15 cellular contexts compared by ENCODE assay signal in genomic region chr14:103697601-103698379, GRCh38. TPM values are rescaled to one million over a fixed set of nuclear protein-coding genes. Genes with fewer than 3 reads are reported as not detected.
DNase-seq lines count a peak whose midpoint lies in the region; ATAC-seq, FAIRE-seq and TF ChIP-seq lines count a peak whose summit lies in the region.
"Had no signal": no experiment of that assay in that cellular context is flagged by ENCODE, and none has a peak within 500 bp of the region (broad histone marks: within the 10 kb centered on the region; RNA-seq: fewer than 3 reads in every experiment).

No MANE protein-coding gene starts in this region.

- TF ChIP-seq POLR2A in GM12892 (IDR thresholded peaks at IDR 0.05; ENCODE audit: low read depth, low read length), result peak; percentile 55; the same call in 1 of the 2 replicates

- intact Hi-C loops in right cardiac atrium (cut with DNase I), result loop anchor here in 1 of 4 donors (10.0 kb wide), 1 partner anchor 123 kb away; no protein-coding TSS in a partner anchor

- ATAC-seq in right cardiac atrium (no peak), HG03196 (IDR thresholded peaks at IDR 0.05; ENCODE audit: unreplicated experiment) (no peak), HG03159 (IDR thresholded peaks at IDR 0.05; ENCODE audit: unreplicated experiment) (no peak)
- no peak for ATAC-seq in stimulated activated naive B cell treated with anti-CD40 and anti-IgM and Interleukin-4, amounts not matched to agents 10 μg/mL and 1 μg/mL and 100 μg/mL, for 72 hours (replicated peaks)

- H3K4me1 Mint-ChIP-seq in stimulated activated naive B cell treated with anti-CD40 and anti-IgM and Interleukin-4, amounts not matched to agents 10 μg/mL and 1 μg/mL and 100 μg/mL, for 72 hours, result peaks cover 42 to 77% of the 10 kb centered on the region in 2 donors

- H3K36me3 Mint-ChIP-seq in stimulated activated naive B cell treated with anti-CD40 and anti-IgM and Interleukin-4, amounts not matched to agents 10 μg/mL and 1 μg/mL and 100 μg/mL, for 72 hours, result peaks cover 40 to 42% of the 10 kb centered on the region in 2 donors
- H3K36me3 Mint-ChIP-seq: IgD-negative memory B cell had no signal

- H3K27ac ChIP-seq in SK-N-MC (peak overlapping the region; percentile 84), right cardiac atrium (ENCODE audit: low read length) (no peak overlapping the region)

- H3K4me3 Mint-ChIP-seq in stimulated activated naive B cell treated with anti-CD40 and anti-IgM and Interleukin-4, amounts not matched to agents 10 μg/mL and 1 μg/mL and 100 μg/mL, for 72 hours, result peak overlapping the region in 1 of 2 donors; percentile 67
- H3K4me3 Mint-ChIP-seq: activated naive CD4-positive, alpha-beta T cell treated with anti-CD3 and anti-CD28 coated beads, Interleukin-2, amount 10 ng/mL, durations not matched to agents 7 days and 5 days had no signal

- no peak overlapping the region for H3K9ac ChIP-seq in SK-N-MC (ENCODE audit: insufficient read length)

- peaks cover 60% of the 10 kb centered on the region for H3K36me3 ChIP-seq in SK-N-MC (ENCODE audit: insufficient read depth, low read length)

- no peaks in the 10 kb centered on the region for H3K9me3 Mint-ChIP-seq in stimulated activated naive B cell treated with anti-CD40 and anti-IgM and Interleukin-4, amounts not matched to agents 10 μg/mL and 1 μg/mL and 100 μg/mL, for 72 hours
- H3K9me3 Mint-ChIP-seq: activated naive CD4-positive, alpha-beta T cell treated with anti-CD3 and anti-CD28 coated beads, Interleukin-2, amount 10 ng/mL, durations not matched to agents 7 days and 5 days; IgD-negative memory B cell had no signal

- 74% methylated on average over 14 of the region's 14 CpGs for WGBS in right cardiac atrium

- no peaks in the 10 kb centered on the region for H3K27me3 Mint-ChIP-seq in stimulated activated naive B cell treated with anti-CD40 and anti-IgM and Interleukin-4, amounts not matched to agents 10 μg/mL and 1 μg/mL and 100 μg/mL, for 72 hours
- H3K27me3 Mint-ChIP-seq: activated naive CD4-positive, alpha-beta T cell treated with anti-CD3 and anti-CD28 coated beads, Interleukin-2, amount 10 ng/mL, durations not matched to agents 7 days and 5 days; IgD-negative memory B cell had no signal

- no peak for FAIRE-seq in GM12892 (lab: Jason Lieb, UNC)
- FAIRE-seq: GM18507 had no signal

- no peaks in the 10 kb centered on the region for H3K9me3 ChIP-seq in SK-N-MC (ENCODE audit: low read depth, low read length)
- H3K9me3 ChIP-seq in right cardiac atrium (ENCODE audit: control insufficient read depth, low read length), result no peaks in the 10 kb centered on the region

- peak overlapping the region; percentile 90 for H3K27ac Mint-ChIP-seq in stimulated activated naive B cell treated with anti-CD40 and anti-IgM and Interleukin-4, amounts not matched to agents 10 μg/mL and 1 μg/mL and 100 μg/mL, for 72 hours

- H3K27me3 ChIP-seq in right cardiac atrium (ENCODE audit: control insufficient read depth, insufficient read depth), result no peaks in the 10 kb centered on the region

- peaks cover 8% of the 10 kb centered on the region for H3K4me1 ChIP-seq in right cardiac atrium (ENCODE audit: control insufficient read depth, insufficient read depth, low read length)

- no peak for DNase-seq in GM12892 (ENCODE audit: insufficient read length)
- DNase-seq in SK-N-MC (ENCODE audit: low read depth, low spot score), result no peak
- DNase-seq in right cardiac atrium, result peak in 2 of 3 donors; percentile 57 to 64
- no peak for DNase-seq in stimulated activated naive B cell treated with anti-CD40 and anti-IgM and Interleukin-4, amounts not matched to agents 10 μg/mL and 1 μg/mL and 100 μg/mL, for 72 hours
- DNase-seq in H4 (ENCODE audit: low spot score), result no peak
- DNase-seq: activated CD4-positive, CD25-positive, alpha-beta regulatory T cell; activated naive CD4-positive, alpha-beta T cell treated with anti-CD3 and anti-CD28 coated beads, Interleukin-2, amount 10 ng/mL, durations not matched to agents 7 days and 5 days; DMS53; effector memory CD4-positive, alpha-beta T cell; NCI-H2107; RPMI8226 had no signal

- H3K4me3 ChIP-seq in SK-N-MC (peak overlapping the region; percentile 36; the same call in 1 of the 2 replicates), right cardiac atrium (ENCODE audit: low read length) (no peak overlapping the region)

RNA-seq across cellular contexts. Expression of gene XRCC3, which starts 17.5 kb away (rescaled TPM):
- 18.3 TPM for polyA plus RNA-seq in GM12892 (2012; ENCODE audit: missing spikeins)
- total RNA-seq in right cardiac atrium, result 1 to 10 TPM; 2.1 to 5.6 (median 2.4) TPM
- polyA plus RNA-seq in right cardiac atrium, result 2.2 TPM
- total RNA-seq in H4 (2014; rRNA removed; shearing (Covaris generic)), result 20.3 and 39.9 TPM in 2 replicates

RNA-seq across cellular contexts. Expression of gene ZFYVE21, which starts 17.8 kb away (rescaled TPM):
- 14.1 TPM for polyA plus RNA-seq in GM12892 (2012; ENCODE audit: missing spikeins)
- total RNA-seq in right cardiac atrium, result 10 to 100 TPM; 42.0 to 61.0 (median 52.4) TPM
- 66.8 TPM for polyA plus RNA-seq in right cardiac atrium
- 17.2 and 31.6 TPM in 2 replicates for total RNA-seq in H4 (2014; rRNA removed; shearing (Covaris generic))

Comparison
In these comparisons a context has a peak if more than half of its experiments do, and no peak if none do; other contexts are left out.
1. DNase-seq: peak in right cardiac atrium (2 of 3); none in GM12892 (single experiment), SK-N-MC (single experiment), stimulated activated naive B cell treated with anti-CD40 and anti-IgM and Interleukin-4, amounts not matched to agents 10 μg/mL and 1 μg/mL and 100 μg/mL, for 72 hours (single experiment) and H4 (single experiment).